Comparison of ENCODE assay signal across 15 cellular contexts in genomic region chr12:1777798-1778197, GRCh38. TPM values are rescaled to one million over a fixed set of nuclear protein-coding genes. Genes with fewer than 3 reads are reported as not detected.
DNase-seq lines count a peak whose midpoint lies in the region; ATAC-seq and TF ChIP-seq lines count a peak whose summit lies in the region.
"Had no signal": no experiment of that assay in that cellular context is flagged by ENCODE, and none has a peak within 500 bp of the region (broad histone marks: within the 10 kb centered on the region; RNA-seq: fewer than 3 reads in every experiment).

No MANE protein-coding gene starts in this region.

- no peak for TF ChIP-seq CTCF in epithelial cell of esophagus (IDR thresholded peaks at IDR 0.05; ENCODE audit: insufficient read depth, low read depth, low read length, missing control alignments)

- no peak for ATAC-seq in HG02840 (IDR thresholded peaks at IDR 0.05; ENCODE audit: low FRiP score, unreplicated experiment)

- DNase-seq in ELR (ENCODE audit: low read depth) (peak; percentile 92), RKO (ENCODE audit: low spot score) (peak; percentile 50), epithelial cell of esophagus (ENCODE audit: low read depth) (peak; percentile 77), renal cortical epithelial cell (ENCODE audit: low read depth) (peak; percentile 54), COR-L47 (lab: John Stamatoyannopoulos, UW) (no peak), SIG-M5 (lab: John Stamatoyannopoulos, UW) (no peak)
- DNase-seq in activated CD4-positive, alpha-beta T cell treated with anti-CD3 and anti-CD28 coated beads for 4 hours = no peak
- DNase-seq: activated T-cell treated with anti-CD3 and anti-CD28 coated beads, Interleukin-2, amount 50 U/mL, for 48 hours; CD4-positive, alpha-beta memory T cell; KG1; NCI-H2081 treated with DMSO at 0.1 percent for 48 hours; posterior cingulate gyrus; stimulated activated CD4-positive, alpha-beta T cell treated with anti-CD3 and anti-CD28 coated beads, Interleukin-2, amount 100 ng/mL, for 24 hours had no signal

- H3K4me3 ChIP-seq in epithelial cell of esophagus (ENCODE audit: low read length) = no peak overlapping the region

RNA-seq across cellular contexts. Expression of gene LRTM2, which starts 42.6 kb away (rescaled TPM):
- total RNA-seq in renal cortical epithelial cell = not detected in 2 replicates
- total RNA-seq: CD4-positive, alpha-beta memory T cell; epithelial cell of proximal tubule had no signal

Comparison
In these comparisons a context has a peak if more than half of its experiments do, and no peak if none do; other contexts are left out.
1. DNase-seq: peak in ELR (single experiment), RKO (single experiment), epithelial cell of esophagus (single experiment) and renal cortical epithelial cell (single experiment); none in COR-L47 (single experiment), SIG-M5 (single experiment) and activated CD4-positive, alpha-beta T cell treated with anti-CD3 and anti-CD28 coated beads for 4 hours (0 of 2).